Comparison of ENCODE assay signal across 8 cellular contexts in genomic region chr16:57609541-57610401, GRCh38. TPM values are rescaled to one million over a fixed set of nuclear protein-coding genes. Genes with fewer than 3 reads are reported as not detected.
DNase-seq lines count a peak whose midpoint lies in the region; ATAC-seq and TF ChIP-seq lines count a peak whose summit lies in the region.

No MANE protein-coding gene starts in this region.

- H3K9ac ChIP-seq in smooth muscle cell (ENCODE audit: low read depth), result no peak overlapping the region

- TF ChIP-seq CTCF in smooth muscle cell (IDR thresholded peaks at IDR 0.05; ENCODE audit: borderline replicate concordance, insufficient read depth, poor library complexity, severe bottlenecking), result no peak

- DNase-seq in D341Med (ENCODE audit: low spot score), result peak; percentile 25
- peak; percentile 81 for DNase-seq in activated CD4-positive, alpha-beta memory T cell treated with anti-CD3 and anti-CD28 coated beads, Interleukin-2, amount 10 ng/mL, durations not matched to agents 7 days and 5 days
- peak in 29 of 42 donors; percentile 35 to 85 (median 65) for DNase-seq in head of caudate nucleus
- DNase-seq in stimulated activated CD4-positive, alpha-beta T cell treated with anti-CD3 and anti-CD28 coated beads, Interleukin-2, amount 100 ng/mL, for 48 hours, result peak; percentile 62 to 64
- no peak for DNase-seq in T-helper 9 cell
- DNase-seq in smooth muscle cell (lab: John Stamatoyannopoulos, UW; ENCODE audit: unreplicated experiment), result no peak

- peaks cover 63% of the 10 kb centered on the region for H3K4me1 Mint-ChIP-seq in activated CD4-positive, alpha-beta memory T cell treated with anti-CD3 and anti-CD28 coated beads, Interleukin-2, amount 10 ng/mL, durations not matched to agents 7 days and 5 days

- ATAC-seq in GM19438 (IDR thresholded peaks at IDR 0.05; ENCODE audit: low read depth, unreplicated experiment), result peak; percentile 91
- peak; percentile 95 for ATAC-seq in HG03432 (IDR thresholded peaks at IDR 0.05; ENCODE audit: unreplicated experiment)

- H2AFZ ChIP-seq in smooth muscle cell (ENCODE audit: low read depth), result no peak overlapping the region

- H3K9me3 ChIP-seq in smooth muscle cell (replicated peaks; ENCODE audit: low read depth), result no peaks in the 10 kb centered on the region

- H3K27ac Mint-ChIP-seq in activated CD4-positive, alpha-beta memory T cell treated with anti-CD3 and anti-CD28 coated beads, Interleukin-2, amount 10 ng/mL, durations not matched to agents 7 days and 5 days, result peak overlapping the region; percentile 89

- H3K4me3 Mint-ChIP-seq in activated CD4-positive, alpha-beta memory T cell treated with anti-CD3 and anti-CD28 coated beads, Interleukin-2, amount 10 ng/mL, durations not matched to agents 7 days and 5 days, result peak overlapping the region; percentile 40

- no peaks in the 10 kb centered on the region for H3K9me3 Mint-ChIP-seq in activated CD4-positive, alpha-beta memory T cell treated with anti-CD3 and anti-CD28 coated beads, Interleukin-2, amount 10 ng/mL, durations not matched to agents 7 days and 5 days

- no peak overlapping the region for H3K4me3 ChIP-seq in smooth muscle cell

- no peaks in the 10 kb centered on the region for H3K79me2 ChIP-seq in smooth muscle cell (ENCODE audit: low read depth)

- no peak overlapping the region for H3K4me2 ChIP-seq in smooth muscle cell

- POLR2A ChIA-PET in activated CD4-positive, alpha-beta memory T cell treated with anti-CD3 and anti-CD28 coated beads, Interleukin-2, amount 10 ng/mL, durations not matched to agents 7 days and 5 days (lab: Charles Lee), result interaction anchor here (0.8 to 5.2 kb wide), 18 partner anchors 9 to 678 kb away, joined by 3 to 66 read pairs (median 4); partner anchors contain the start of genes ADGRG1, CCDC102A, HERPUD1 and KATNB1

- no peaks in the 10 kb centered on the region for H3K4me1 ChIP-seq in smooth muscle cell (ENCODE audit: low read depth)

- H3K36me3 ChIP-seq in smooth muscle cell (ENCODE audit: low read depth), result no peaks in the 10 kb centered on the region

- CTCF ChIA-PET in activated CD4-positive, alpha-beta memory T cell treated with anti-CD3 and anti-CD28 coated beads, Interleukin-2, amount 10 ng/mL, durations not matched to agents 7 days and 5 days (lab: Charles Lee), result interaction anchor here (0.6 to 5.3 kb wide), 17 partner anchors 8 to 184 kb away, joined by 3 to 90 read pairs (median 5); partner anchors contain the start of genes ADGRG1, ADGRG3 and KATNB1

- H4K20me1 ChIP-seq in smooth muscle cell (ENCODE audit: low read depth), result no peaks in the 10 kb centered on the region

- 87% methylated on average over 12 of the region's 12 CpGs for WGBS in smooth muscle cell (ENCODE audit: low lambda C conversion rate)

- no peaks in the 10 kb centered on the region for H3F3A ChIP-seq in smooth muscle cell (ENCODE audit: low read depth)

- no peak overlapping the region for H3K27ac ChIP-seq in smooth muscle cell (ENCODE audit: low read depth)

- intact Hi-C loops in head of caudate nucleus (cut with DNase I), result no loop called here

- peaks cover 2% of the 10 kb centered on the region for H3K27me3 Mint-ChIP-seq in activated CD4-positive, alpha-beta memory T cell treated with anti-CD3 and anti-CD28 coated beads, Interleukin-2, amount 10 ng/mL, durations not matched to agents 7 days and 5 days

- H3K36me3 Mint-ChIP-seq in activated CD4-positive, alpha-beta memory T cell treated with anti-CD3 and anti-CD28 coated beads, Interleukin-2, amount 10 ng/mL, durations not matched to agents 7 days and 5 days (ENCODE audit: low read depth), result no peaks in the 10 kb centered on the region

- no peaks in the 10 kb centered on the region for H3K27me3 ChIP-seq in smooth muscle cell (ENCODE audit: low read depth)

RNA-seq across cellular contexts. Expression of gene ADGRG1, which starts 18.7 kb away (rescaled TPM):
- total RNA-seq in activated CD4-positive, alpha-beta memory T cell treated with anti-CD3 and anti-CD28 coated beads, Interleukin-2, amount 10 ng/mL, durations not matched to agents 7 days and 5 days, result 1 to 10 TPM; 7.4 to 8.3 TPM
- 27.3 and 32.0 TPM in 2 replicates for total RNA-seq in smooth muscle cell
- 15.3 and 71.2 TPM in 2 replicates for polyA plus RNA-seq in smooth muscle cell

RNA-seq across cellular contexts. Expression of gene ADGRG3, which starts 58.3 kb away (rescaled TPM):
- total RNA-seq in activated CD4-positive, alpha-beta memory T cell treated with anti-CD3 and anti-CD28 coated beads, Interleukin-2, amount 10 ng/mL, durations not matched to agents 7 days and 5 days, result not detected
- 0.13 TPM in 1 of 2 replicates, not detected in the other for total RNA-seq in smooth muscle cell
- not detected in 2 replicates for polyA plus RNA-seq in smooth muscle cell

Comparison
In these comparisons a context has a peak if more than half of its experiments do, and no peak if none do; other contexts are left out.
1. DNase-seq: peak in D341Med (single experiment), activated CD4-positive, alpha-beta memory T cell treated with anti-CD3 and anti-CD28 coated beads, Interleukin-2, amount 10 ng/mL, durations not matched to agents 7 days and 5 days (single experiment), head of caudate nucleus (29 of 42) and stimulated activated CD4-positive, alpha-beta T cell treated with anti-CD3 and anti-CD28 coated beads, Interleukin-2, amount 100 ng/mL, for 48 hours (2 of 2); none in T-helper 9 cell (single experiment) and smooth muscle cell (single experiment).